ENCODE assay signal across 1 cellular context in the genomic region with DNA sequence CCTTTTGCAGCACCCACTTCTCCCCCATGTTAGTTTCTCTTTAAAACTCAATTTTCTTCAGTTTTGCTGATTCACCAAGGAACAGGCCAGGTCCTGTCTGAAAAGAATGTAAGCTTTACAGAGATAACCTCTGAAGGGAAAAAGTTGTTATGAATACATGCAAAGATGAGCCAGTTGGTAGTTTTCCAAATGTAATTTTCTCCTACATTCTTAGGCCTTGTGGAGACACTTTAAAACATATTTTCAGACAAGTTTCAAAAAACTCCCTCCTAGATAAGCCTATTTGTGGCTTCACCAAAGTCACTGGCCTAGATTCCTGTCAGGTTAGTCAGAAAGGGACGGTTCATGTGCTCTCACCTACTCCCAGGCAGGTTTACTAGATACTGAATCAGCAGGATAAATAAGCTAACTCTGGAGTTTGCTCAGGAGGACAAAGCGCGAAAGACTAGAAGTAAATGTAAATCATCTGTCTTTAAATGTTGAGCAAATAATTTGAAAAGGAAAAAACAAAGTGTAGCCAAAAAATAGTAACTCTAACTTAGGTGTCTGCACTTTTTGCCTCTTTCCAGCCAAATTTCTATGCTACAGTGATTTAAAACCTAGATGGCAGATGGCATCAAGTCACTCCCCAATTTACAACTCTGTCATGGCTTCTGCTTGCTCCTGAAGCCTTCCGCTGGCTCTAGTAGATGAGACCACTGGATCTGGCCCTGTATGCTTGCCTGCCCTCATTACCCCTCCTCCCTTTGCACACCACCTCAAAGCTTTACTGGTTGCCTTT.
TF ChIP-seq lines count a peak whose summit lies in the region.

No MANE protein-coding gene starts in this region.

TF ChIP-seq in HepG2, 621 proteins besides CTCF, POLR2A, EP300 and RAD21 (continued from another document):
- 0 out of 2 replicates have a peak, but pooled peaks have one; percentile 46 for TF ChIP-seq HOMEZ (CRISPR knock-in tag; IDR thresholded peaks at IDR 0.05; ENCODE audit: low read depth)
- TF ChIP-seq MED1 (CRISPR knock-in tag; IDR thresholded peaks at IDR 0.05) = 0 out of 2 replicates have a peak, but pooled peaks have one; percentile 23
- peak; percentile 26; the same call in 1 of the 2 replicates for TF ChIP-seq NKX3-1 (CRISPR knock-in tag; IDR thresholded peaks at IDR 0.05)
- peak; percentile 40 for TF ChIP-seq ARID5B (CRISPR knock-in tag; IDR thresholded peaks at IDR 0.05)
- 0 out of 2 replicates have a peak, but pooled peaks have one; percentile 15 for TF ChIP-seq TARDBP (CRISPR knock-in tag; IDR thresholded peaks at IDR 0.05)
- no peak for TF ChIP-seq ZKSCAN8 (CRISPR knock-in tag; IDR thresholded peaks at IDR 0.05; ENCODE audit: borderline replicate concordance)
- TF ChIP-seq KAT8 (CRISPR knock-in tag; IDR thresholded peaks at IDR 0.05) = 0 out of 2 replicates have a peak, but pooled peaks have one; percentile 23
- peak; percentile 70 for TF ChIP-seq SAP130 (CRISPR knock-in tag; IDR thresholded peaks at IDR 0.05; ENCODE audit: low read depth)
- peak; percentile 19; the same call in 1 of the 2 replicates for TF ChIP-seq FOXJ3 (CRISPR knock-in tag; IDR thresholded peaks at IDR 0.05; ENCODE audit: borderline replicate concordance)
- TF ChIP-seq HMG20A (CRISPR knock-in tag; IDR thresholded peaks at IDR 0.05; ENCODE audit: borderline replicate concordance) = 0 out of 2 replicates have a peak, but pooled peaks have one; percentile 14
- TF ChIP-seq FOSL2 (CRISPR knock-in tag; IDR thresholded peaks at IDR 0.05) = peak; percentile 91
- TF ChIP-seq MAFK (conservative IDR thresholded peaks at IDR 0.05 in 1 of 2, IDR thresholded peaks at IDR 0.05 in 1 of 2; ENCODE audit: low read length in 2 of 2) = peak; percentile 52 to 73; a peak in 3 of 4 replicates
- 0 out of 2 replicates have a peak, but pooled peaks have one; percentile 33 for TF ChIP-seq JUND (CRISPR knock-in tag; IDR thresholded peaks at IDR 0.05)
- TF ChIP-seq TCF7 (IDR thresholded peaks at IDR 0.05; ENCODE audit: low read depth) = peak; percentile 45; the same call in 1 of the 2 replicates
- TF ChIP-seq YEATS4 (CRISPR knock-in tag; IDR thresholded peaks at IDR 0.05; ENCODE audit: borderline replicate concordance) = 0 out of 2 replicates have a peak, but pooled peaks have one; percentile 25
- TF ChIP-seq FOSL1 (CRISPR knock-in tag; IDR thresholded peaks at IDR 0.05; ENCODE audit: borderline replicate concordance) = peak; percentile 77
TF ChIP-seq in HepG2: peak in this region for 33.
